In genomic region chr2:237538901-237539300, GRCh38 we compare ENCODE assay signal across 17 cellular contexts. TPM values are rescaled to one million over a fixed set of nuclear protein-coding genes. Genes with fewer than 3 reads are reported as not detected.
DNase-seq lines count a peak whose midpoint lies in the region; ATAC-seq and TF ChIP-seq lines count a peak whose summit lies in the region.
"Had no signal": no experiment of that assay in that cellular context is flagged by ENCODE, and none has a peak within 500 bp of the region (broad histone marks: within the 10 kb centered on the region; RNA-seq: fewer than 3 reads in every experiment).

No MANE protein-coding gene starts in this region.

- no peak overlapping the region for H3K18ac ChIP-seq in neuronal stem cell (ENCODE audit: low read length)

- no peaks in the 10 kb centered on the region for H3K36me3 Mint-ChIP-seq in CD4-positive, alpha-beta memory T cell

- no peak overlapping the region for H2BK12ac ChIP-seq in neuronal stem cell (ENCODE audit: low read length)

- no peak overlapping the region for H3K4ac ChIP-seq in neuronal stem cell (ENCODE audit: low read length)

- no peaks in the 10 kb centered on the region for H3K27me3 ChIP-seq in BLaER1 treated with 17β-estradiol and CSF1 and Interleukin-3, amounts not matched to agents 10 nM and 100 nM
- H3K27me3 ChIP-seq in neuronal stem cell (ENCODE audit: control insufficient read depth in 3 of 3, insufficient read depth in 3 of 3, low read depth in 1 of 3, low read length in 3 of 3) (peaks cover 0 to 8% (median 0%) of the 10 kb centered on the region in 3 experiments), vagina (no peaks in the 10 kb centered on the region)
- no peaks in the 10 kb centered on the region for H3K27me3 ChIP-seq in CD4-positive, alpha-beta memory T cell (ENCODE audit: insufficient read depth, low read length)

- no peak overlapping the region for H2BK5ac ChIP-seq in neuronal stem cell (ENCODE audit: low read length)

- ATAC-seq in HG03432 (IDR thresholded peaks at IDR 0.05; ENCODE audit: unreplicated experiment), result no peak

- WGBS in neuronal stem cell (ENCODE audit: extremely low coverage in 2 of 2, insufficient read length in 2 of 2, insufficient replicate concordance in 1 of 2), 2 donors, result no CpG with 5 or more reads among the region's 18 CpGs

- intact Hi-C loops in vagina (cut with DNase I), result no loop called here
- intact Hi-C loops in CD4-positive, alpha-beta memory T cell (cut with micrococcal nuclease), result no loop called here

- H3K23ac ChIP-seq in neuronal stem cell (ENCODE audit: low read depth, low read length, poor library complexity), result peak overlapping the region; percentile 76

- no peak for TF ChIP-seq POLR2A in vagina (IDR thresholded peaks at IDR 0.05)

- no peak overlapping the region for H2BK120ac ChIP-seq in neuronal stem cell (ENCODE audit: low read depth, low read length)

- no peak overlapping the region for H3K27ac Mint-ChIP-seq in CD4-positive, alpha-beta memory T cell

- H3K79me1 ChIP-seq in neuronal stem cell (ENCODE audit: low read depth, low read length), result no peaks in the 10 kb centered on the region

- H3K9ac ChIP-seq in BLaER1 treated with 17β-estradiol and CSF1 and Interleukin-3, amounts not matched to agents 10 nM and 100 nM, result peak overlapping the region in 1 of 11 experiments; percentile 14; a peak in 2 of 22 replicates
- H3K9ac ChIP-seq in neuronal stem cell (ENCODE audit: low read depth, low read length, poor library complexity), result no peak overlapping the region
- H3K9ac ChIP-seq: GM23248 had no signal

- CTCF ChIA-PET in RWPE1 (lab: Yijun Ruan, JAX), result interaction anchor here (1.2 kb wide), 1 partner anchor 33 kb away, joined by 7 read pairs; no protein-coding TSS in a partner anchor
- CTCF ChIA-PET in CD4-positive, alpha-beta memory T cell (lab: Charles Lee; ENCODE audit: partially characterized antibody), result no interaction called here

- H3K4me1 Mint-ChIP-seq in CD4-positive, alpha-beta memory T cell, result no peaks in the 10 kb centered on the region
- H3K4me1 Mint-ChIP-seq: CD8-positive, alpha-beta memory T cell had no signal

- H2AFZ ChIP-seq in neuronal stem cell (ENCODE audit: low read length), result no peak overlapping the region
- H2AFZ ChIP-seq: GM23248 had no signal

- H2BK15ac ChIP-seq in neuronal stem cell (ENCODE audit: low read length), result no peak overlapping the region

- no peak overlapping the region for H4K8ac ChIP-seq in neuronal stem cell (ENCODE audit: low read depth, low read length)

- H3K9me3 Mint-ChIP-seq in CD4-positive, alpha-beta memory T cell, result no peaks in the 10 kb centered on the region

- H3K4me2 ChIP-seq in BLaER1 treated with 17β-estradiol and CSF1 and Interleukin-3, amounts not matched to agents 10 nM and 100 nM, result peak overlapping the region in 9 of 11 experiments; percentile 26 to 94 (median 88); a peak in 15 of 22 replicates
- H3K4me2 ChIP-seq in neuronal stem cell (ENCODE audit: insufficient read depth, low read length, poor library complexity, severe bottlenecking), result no peak overlapping the region

- no peak overlapping the region for H2AK5ac ChIP-seq in neuronal stem cell (ENCODE audit: low read depth, low read length)

- no peak overlapping the region for H3K4me3 Mint-ChIP-seq in CD4-positive, alpha-beta memory T cell
- H3K4me3 Mint-ChIP-seq: CD8-positive, alpha-beta memory T cell had no signal

- no peak for DNase-seq in RWPE1 (ENCODE audit: low spot score)
- no peak for DNase-seq in neuronal stem cell (ENCODE audit: low spot score)
- DNase-seq in vagina (ENCODE audit: extremely low spot score in 2 of 2), result no peak
- no peak for DNase-seq in CD4-positive, alpha-beta memory T cell
- DNase-seq in anterior cingulate cortex (lab: John Stamatoyannopoulos, UW), result no peak
- DNase-seq: AML-193; CD8-positive, alpha-beta memory T cell; COR-L47; DMS 273 treated with DMSO at 0.1 percent for 48 hours; GM23248 had no signal

- peak overlapping the region in 4 of 11 experiments; percentile 13 to 89 (median 77); a peak in 4 of 22 replicates for H3K27ac ChIP-seq in BLaER1 treated with 17β-estradiol and CSF1 and Interleukin-3, amounts not matched to agents 10 nM and 100 nM
- peak overlapping the region; percentile 10; the same call in 1 of the 2 replicates for H3K27ac ChIP-seq in RWPE1
- H3K27ac ChIP-seq in neuronal stem cell (replicated peaks; ENCODE audit: low read length), result no peak overlapping the region
- peak overlapping the region; percentile 65 for H3K27ac ChIP-seq in vagina
- H3K27ac ChIP-seq in CD4-positive, alpha-beta memory T cell (ENCODE audit: low read depth, low read length), result no peak overlapping the region
- H3K27ac ChIP-seq: GM23248, HL-60 had no signal

- H4K91ac ChIP-seq in neuronal stem cell (ENCODE audit: low read depth, low read length, poor library complexity), result no peak overlapping the region

- H3K27me3 Mint-ChIP-seq in CD4-positive, alpha-beta memory T cell, result peaks cover 3 to 17% of the 10 kb centered on the region in 2 donors

- TF ChIP-seq CTCF in RWPE1 (conservative IDR thresholded peaks at IDR 0.05; ENCODE audit: low read depth), result no peak
- no peak for TF ChIP-seq CTCF in vagina (IDR thresholded peaks at IDR 0.05)

- H3K14ac ChIP-seq in neuronal stem cell (ENCODE audit: low read length), result no peak overlapping the region

- POLR2A ChIA-PET in RWPE1 (lab: Yijun Ruan, JAX; ENCODE audit: low non-redundant PET), result no interaction called here
- POLR2A ChIA-PET in CD4-positive, alpha-beta memory T cell (lab: Charles Lee; ENCODE audit: partially characterized antibody), result no interaction called here

- H3K9me3 ChIP-seq in BLaER1 treated with 17β-estradiol and CSF1 and Interleukin-3, amounts not matched to agents 10 nM and 100 nM (replicated peaks in 1 of 11), result peaks cover 0 to 4% (median 0%) of the 10 kb centered on the region in 11 experiments; a peak in 1 of 22 replicates
- H3K9me3 ChIP-seq in neuronal stem cell (replicated peaks in 1 of 2; ENCODE audit: control insufficient read depth in 2 of 2, insufficient read depth in 1 of 2, low read depth in 1 of 2, low read length in 2 of 2) (no peaks in the 10 kb centered on the region), vagina (no peaks in the 10 kb centered on the region)
- no peaks in the 10 kb centered on the region for H3K9me3 ChIP-seq in CD4-positive, alpha-beta memory T cell (ENCODE audit: control insufficient read depth in 1 of 2, low read length in 2 of 2)
- H3K9me3 ChIP-seq: HAP-1 had no signal

- H3K4me1 ChIP-seq in BLaER1 treated with 17β-estradiol and CSF1 and Interleukin-3, amounts not matched to agents 10 nM and 100 nM, result peaks cover 49 to 84% (median 80%) of the 10 kb centered on the region in 10 experiments
- H3K4me1 ChIP-seq in neuronal stem cell (ENCODE audit: control insufficient read depth in 2 of 2, insufficient read depth in 1 of 2, low read depth in 1 of 2, low read length in 2 of 2) (peaks cover 0 to 8% of the 10 kb centered on the region in 2 donors), vagina (peaks cover 27% of the 10 kb centered on the region)
- H3K4me1 ChIP-seq in CD4-positive, alpha-beta memory T cell (ENCODE audit: insufficient read depth, low read length), result no peaks in the 10 kb centered on the region
- H3K4me1 ChIP-seq: HAP-1 had no signal

- no peaks in the 10 kb centered on the region for H3K36me3 ChIP-seq in BLaER1 treated with 17β-estradiol and CSF1 and Interleukin-3, amounts not matched to agents 10 nM and 100 nM
- H3K36me3 ChIP-seq in neuronal stem cell (replicated peaks in 1 of 2; ENCODE audit: control insufficient read depth in 2 of 2, insufficient read depth in 2 of 2, low read length in 2 of 2) (no peaks in the 10 kb centered on the region), vagina (peaks cover 0 to 4% of the 10 kb centered on the region in 2 donors)
- H3K36me3 ChIP-seq in CD4-positive, alpha-beta memory T cell (ENCODE audit: insufficient read depth, low read length), result no peaks in the 10 kb centered on the region
- H3K36me3 ChIP-seq: HAP-1 had no signal

- no peaks in the 10 kb centered on the region for H4K20me1 ChIP-seq in BLaER1 treated with 17β-estradiol and CSF1 and Interleukin-3, amounts not matched to agents 10 nM and 100 nM

- no peak overlapping the region for H3K4me3 ChIP-seq in BLaER1 treated with 17β-estradiol and CSF1 and Interleukin-3, amounts not matched to agents 10 nM and 100 nM
- no peak overlapping the region for H3K4me3 ChIP-seq in neuronal stem cell (ENCODE audit: low read length in 2 of 2)
- H3K4me3 ChIP-seq in vagina, result no peak overlapping the region
- H3K4me3 ChIP-seq in CD4-positive, alpha-beta memory T cell (ENCODE audit: low read length in 2 of 2), result no peak overlapping the region
- H3K4me3 ChIP-seq: GM23248, HAP-1 had no signal

RNA-seq across cellular contexts. Expression of gene PRLH, which starts 27.5 kb away (rescaled TPM):
- polyA plus RNA-seq in neuronal stem cell (2013, experiment 1 of 2), result not detected
- polyA plus RNA-seq in neuronal stem cell (2013, experiment 2 of 2), result not detected
- not detected for total RNA-seq in vagina
- not detected for total RNA-seq in CD4-positive, alpha-beta memory T cell
- polyA plus RNA-seq in CD4-positive, alpha-beta memory T cell, result not detected
- total RNA-seq: CD8-positive, alpha-beta memory T cell; GM23248; H4; HT1080 had no signal
- polyA plus RNA-seq: BJ; CD8-positive, alpha-beta memory T cell; GM23248 had no signal

RNA-seq across cellular contexts. Expression of gene RAB17, which starts 51.6 kb away (rescaled TPM):
- 0.15 TPM for polyA plus RNA-seq in neuronal stem cell (2013, experiment 1 of 2)
- polyA plus RNA-seq in neuronal stem cell (2013, experiment 2 of 2), result not detected
- total RNA-seq in vagina, result not detected
- total RNA-seq in CD4-positive, alpha-beta memory T cell, result not detected
- polyA plus RNA-seq in CD4-positive, alpha-beta memory T cell, result not detected
- total RNA-seq: CD8-positive, alpha-beta memory T cell; H4; HT1080 had no signal
- polyA plus RNA-seq: CD8-positive, alpha-beta memory T cell; GM23248 had no signal

RNA-seq across cellular contexts. Expression of gene MLPH, which starts 51.9 kb away (rescaled TPM):
- polyA plus RNA-seq in neuronal stem cell (2013, experiment 1 of 2), result 0.03 TPM
- 0.08 TPM for polyA plus RNA-seq in neuronal stem cell (2013, experiment 2 of 2)
- 34.6 TPM for total RNA-seq in vagina
- not detected for total RNA-seq in CD4-positive, alpha-beta memory T cell
- polyA plus RNA-seq in CD4-positive, alpha-beta memory T cell, result not detected
- total RNA-seq: CD8-positive, alpha-beta memory T cell; HT1080 had no signal
- polyA plus RNA-seq: CD8-positive, alpha-beta memory T cell had no signal

Comparison
In these comparisons a context has a peak if more than half of its experiments do, and no peak if none do; other contexts are left out.
1. H3K27ac ChIP-seq: peak in RWPE1 (single experiment) and vagina (single experiment); none in neuronal stem cell (single experiment) and CD4-positive, alpha-beta memory T cell (single experiment).
2. RNA of gene MLPH, which starts 51.9 kb away (total RNA-seq): 34.6 TPM in vagina (single experiment); not detected in CD4-positive, alpha-beta memory T cell; every median in the first group is over 10 times any median in the second.